27 cellular contexts compared by ENCODE assay signal in genomic region chr5:175079707-175080106, GRCh38.
"Had no signal": no experiment of that assay in that cellular context is flagged by ENCODE, and none has a peak within 500 bp of the region (broad histone marks: within the 10 kb centered on the region; RNA-seq: fewer than 3 reads in every experiment).

No MANE protein-coding gene starts in this region.

- H3K9me3 ChIP-seq: stomach, suprapubic skin, testis, thoracic aorta, thyroid gland, tibial artery, tibial nerve, transverse colon, upper lobe of left lung, upper lobe of right lung, uterus, vagina had no signal

- H3K27ac ChIP-seq: stomach, suprapubic skin, testis, thoracic aorta, thyroid gland, tibial artery, tibial nerve, transverse colon, upper lobe of left lung, upper lobe of right lung, uterus, vagina had no signal

- DNase-seq: stimulated activated CD4-positive, alpha-beta T cell treated with anti-CD3 and anti-CD28 coated beads, Interleukin-2, amount 100 ng/mL, for 48 hours; stimulated activated CD4-positive, alpha-beta T cell treated with anti-CD3 and anti-CD28 coated beads, Interleukin-4, amount 100 ng/mL, for 1 hour; stimulated activated CD4-positive, alpha-beta T cell treated with anti-CD3 and anti-CD28 coated beads, Interleukin-4, amount 100 ng/mL, for 24 hours; stimulated activated CD4-positive, alpha-beta T cell treated with anti-CD3 and anti-CD28 coated beads, Interleukin-4, amount 100 ng/mL, for 4 hours; stimulated activated CD8-positive, alpha-beta memory T cell treated with anti-CD3 and anti-CD28 coated beads, Interleukin-4, amount 100 ng/mL, for 48 hours; stimulated activated naive B cell treated with anti-CD40 and anti-IgM and Interleukin-4, amounts not matched to agents 10 μg/mL and 1 μg/mL and 100 μg/mL, for 72 hours; stimulated activated naive CD4-positive, alpha-beta T cell; stimulated activated naive CD4-positive, alpha-beta T cell treated with Interleukin-2 at 50 U/mL for 16 hours; stimulated activated naive CD8-positive, alpha-beta T cell treated with anti-CD3 and anti-CD28 coated beads, Interleukin-15, amount 100 ng/mL, for 72 hours; stimulated activated naive CD8-positive, alpha-beta T cell treated with anti-CD3 and anti-CD28 coated beads, Interleukin-15, Interleukin-2, amounts not matched to agents 100 U/mL and 50 U/mL, for 24 hours; stomach; substantia nigra; testis; thyroid gland; tibial artery; transverse colon; trophoblast cell; upper lobe of left lung; upper lobe of right lung; uterus had no signal

- ATAC-seq: stimulated activated effector memory CD8-positive, alpha-beta T cell treated with anti-CD3 and anti-CD28 coated beads, Interleukin-12 subunit alpha, Interleukin-12 subunit beta, amount 100 ng/mL, for 72 hours; stimulated activated memory B cell treated with anti-CD40 and anti-IgM and Interleukin-4, amounts not matched to agents 10 μg/mL and 1 μg/mL and 100 μg/mL, for 72 hours; stimulated activated naive B cell treated with anti-CD40 and anti-IgM and Interleukin-4, amounts not matched to agents 10 μg/mL and 1 μg/mL and 100 μg/mL, for 72 hours; stimulated activated naive CD8-positive, alpha-beta T cell treated with anti-CD3 and anti-CD28 coated beads, Interleukin-15, amount 100 ng/mL, for 72 hours; stimulated activated naive CD8-positive, alpha-beta T cell treated with anti-CD3 and anti-CD28 coated beads, Interleukin-15, Interleukin-2, amounts not matched to agents 100 U/mL and 50 U/mL, for 24 hours; upper lobe of right lung had no signal

- FAIRE-seq: urothelium cell line had no signal

- H3K27me3 ChIP-seq: stomach, suprapubic skin, testis, thyroid gland, tibial artery, tibial nerve, transverse colon, upper lobe of left lung, upper lobe of right lung, uterus, vagina had no signal

- H3K4me3 ChIP-seq: stomach, suprapubic skin, testis, thoracic aorta, thyroid gland, tibial artery, tibial nerve, transverse colon, upper lobe of left lung, upper lobe of right lung, uterus, vagina had no signal

- H3K36me3 ChIP-seq: stomach, suprapubic skin, thoracic aorta, thyroid gland, tibial artery, tibial nerve, transverse colon, upper lobe of left lung, upper lobe of right lung, uterus, vagina had no signal

- H3K4me1 ChIP-seq: suprapubic skin, testis, thyroid gland, tibial nerve, transverse colon, upper lobe of left lung, upper lobe of right lung, uterus, vagina had no signal
